Comparison of ENCODE assay signal across 8 cellular contexts in genomic region chr4:100093091-100093866, GRCh38.
DNase-seq lines count a peak whose midpoint lies in the region; ATAC-seq and TF ChIP-seq lines count a peak whose summit lies in the region.

No MANE protein-coding gene starts in this region.

- intact Hi-C loops in left cardiac atrium (cut with DNase I), result loop anchor here in 1 of 2 donors (10.0 kb wide), 2 partner anchors 332 to 1642 kb away; no protein-coding TSS in a partner anchor

- H3K27ac ChIP-seq in rectal smooth muscle tissue (ENCODE audit: low read depth, low read length), result peak overlapping the region; percentile 50

- H3K36me3 ChIP-seq in adipocyte (ENCODE audit: control insufficient read depth, insufficient read depth, low read length, severe bottlenecking) (no peaks in the 10 kb centered on the region), rectal smooth muscle tissue (ENCODE audit: control insufficient read depth, insufficient read depth, low read length) (no peaks in the 10 kb centered on the region)

- H3K4me3 ChIP-seq in adipocyte (ENCODE audit: low read length) (no peak overlapping the region), rectal smooth muscle tissue (ENCODE audit: low read length) (no peak overlapping the region)

- no peaks in the 10 kb centered on the region for H3K9me3 ChIP-seq in adipocyte (ENCODE audit: control insufficient read depth, low read length)

- DNase-seq in GM13976 (ENCODE audit: low spot score), result peak; percentile 37
- DNase-seq in NCI-H1105 (lab: John Stamatoyannopoulos, UW), result peak; percentile 41
- DNase-seq in SW480 (ENCODE audit: low spot score), result peak; percentile 86
- peak; percentile 97 for DNase-seq in adipocyte (ENCODE audit: low read depth)
- DNase-seq in left cardiac atrium, result peak; percentile 87
- no peak for DNase-seq in cortex of kidney (lab: John Stamatoyannopoulos, UW)

- H3K9ac ChIP-seq in adipocyte (ENCODE audit: low read length) (peak overlapping the region; percentile 59), rectal smooth muscle tissue (ENCODE audit: low read length) (no peak overlapping the region)

- in situ Hi-C loops in GM13976 (cut with MboI; ENCODE audit: low sequenced_read_pairs, unreplicated experiment), result no loop called here

- peak; percentile 60 for TF ChIP-seq CTCF in GM13976 (IDR thresholded peaks at IDR 0.05; ENCODE audit: borderline replicate concordance, control extremely low read depth, extremely low read depth, insufficient read depth, missing control alignments)

- ATAC-seq in HG02840 (IDR thresholded peaks at IDR 0.05; ENCODE audit: low FRiP score, unreplicated experiment) (peak; percentile 62), left cardiac atrium (peak; percentile 88 to 97)

- H3K27me3 ChIP-seq in adipocyte (replicated peaks; ENCODE audit: control insufficient read depth, insufficient read depth, low read length) (no peaks in the 10 kb centered on the region), rectal smooth muscle tissue (ENCODE audit: control insufficient read depth, insufficient read depth, low read length) (no peaks in the 10 kb centered on the region)

- H3K4me1 ChIP-seq in adipocyte (ENCODE audit: control insufficient read depth, insufficient read depth, low read length) (peaks cover 31% of the 10 kb centered on the region), rectal smooth muscle tissue (ENCODE audit: control insufficient read depth, insufficient read depth, low read length) (peaks cover 3% of the 10 kb centered on the region)
